Comparison of ENCODE assay signal across 15 cellular contexts in genomic region chr13:31749929-31750328, GRCh38. TPM values are rescaled to one million over a fixed set of nuclear protein-coding genes. Genes with fewer than 3 reads are reported as not detected.
DNase-seq lines count a peak whose midpoint lies in the region; ATAC-seq, FAIRE-seq and TF ChIP-seq lines count a peak whose summit lies in the region.
"Had no signal": no experiment of that assay in that cellular context is flagged by ENCODE, and none has a peak within 500 bp of the region (broad histone marks: within the 10 kb centered on the region; RNA-seq: fewer than 3 reads in every experiment).

No MANE protein-coding gene starts in this region.

- H3K27me3 Mint-ChIP-seq in chondrocyte (ENCODE audit: low read depth) = peaks cover 4% of the 10 kb centered on the region
- H3K27me3 Mint-ChIP-seq in activated T-helper 17 cell treated with anti-CD3 and anti-CD28 coated beads, Interleukin-2, amount 50 U/mL, for 72 hours = peaks cover 16% of the 10 kb centered on the region

- no peak overlapping the region for H3K4me3 ChIP-seq in NB4 (ENCODE audit: low read depth, low read length)

- no peaks in the 10 kb centered on the region for H3K36me3 Mint-ChIP-seq in chondrocyte (ENCODE audit: low read depth)
- no peaks in the 10 kb centered on the region for H3K36me3 Mint-ChIP-seq in activated T-helper 17 cell treated with anti-CD3 and anti-CD28 coated beads, Interleukin-2, amount 50 U/mL, for 72 hours (ENCODE audit: low read depth)
- H3K36me3 Mint-ChIP-seq: activated CD4-positive, alpha-beta memory T cell treated with anti-CD3 and anti-CD28 coated beads for 36 hours; activated naive CD8-positive, alpha-beta T cell had no signal

- FAIRE-seq in GM12892 (lab: Jason Lieb, UNC) = no peak
- FAIRE-seq: D721Med, small intestine had no signal

- TF ChIP-seq POLR2A in NB4 (IDR thresholded peaks at IDR 0.05; ENCODE audit: extremely low read depth, insufficient read length) = no peak
- TF ChIP-seq POLR2A in GM12892 (IDR thresholded peaks at IDR 0.05; ENCODE audit: low read depth, low read length) = no peak

- TF ChIP-seq CTCF in NB4 (IDR thresholded peaks at IDR 0.05; ENCODE audit: low read depth, low read length) (no peak), chondrocyte (IDR thresholded peaks at IDR 0.05) (no peak)

- ATAC-seq in activated T-helper 17 cell treated with anti-CD3 and anti-CD28 coated beads, Interleukin-2, amount 50 U/mL, for 72 hours (replicated peaks) = no peak
- ATAC-seq in GM21528 (IDR thresholded peaks at IDR 0.05; ENCODE audit: low FRiP score, unreplicated experiment) (no peak), HG03280 (IDR thresholded peaks at IDR 0.05; ENCODE audit: unreplicated experiment) (no peak)
- ATAC-seq: effector memory CD8-positive, alpha-beta T cell; T-helper 17 cell had no signal

- DNase-seq in Daoy (ENCODE audit: low read depth) (peak; percentile 75), NB4 (ENCODE audit: low read depth) (peak; percentile 66), chondrocyte (ENCODE audit: low spot score) (no peak), non-pigmented ciliary epithelial cell (ENCODE audit: low read depth) (peak; percentile 80), GM12892 (ENCODE audit: insufficient read length) (no peak)
- DNase-seq: activated CD4-positive, alpha-beta memory T cell treated with anti-CD3 and anti-CD28 coated beads for 36 hours; effector memory CD8-positive, alpha-beta T cell; NCI-H774; small intestine; T-helper 17 cell had no signal

- no peak overlapping the region for H3K4me3 Mint-ChIP-seq in chondrocyte (ENCODE audit: unreplicated experiment)
- no peak overlapping the region for H3K4me3 Mint-ChIP-seq in activated T-helper 17 cell treated with anti-CD3 and anti-CD28 coated beads, Interleukin-2, amount 50 U/mL, for 72 hours
- H3K4me3 Mint-ChIP-seq: activated CD4-positive, alpha-beta memory T cell treated with anti-CD3 and anti-CD28 coated beads for 36 hours; activated naive CD8-positive, alpha-beta T cell; effector memory CD8-positive, alpha-beta T cell; T-helper 17 cell had no signal

- H3K9me3 Mint-ChIP-seq in chondrocyte (ENCODE audit: low read depth) = no peaks in the 10 kb centered on the region
- H3K9me3 Mint-ChIP-seq in activated T-helper 17 cell treated with anti-CD3 and anti-CD28 coated beads, Interleukin-2, amount 50 U/mL, for 72 hours = no peaks in the 10 kb centered on the region
- H3K9me3 Mint-ChIP-seq: activated CD4-positive, alpha-beta memory T cell treated with anti-CD3 and anti-CD28 coated beads for 36 hours; effector memory CD8-positive, alpha-beta T cell had no signal

- peaks cover 13% of the 10 kb centered on the region for H3K4me1 Mint-ChIP-seq in chondrocyte (ENCODE audit: low read depth)
- no peaks in the 10 kb centered on the region for H3K4me1 Mint-ChIP-seq in activated T-helper 17 cell treated with anti-CD3 and anti-CD28 coated beads, Interleukin-2, amount 50 U/mL, for 72 hours

- H3K27ac Mint-ChIP-seq in chondrocyte (ENCODE audit: unreplicated experiment) = peak overlapping the region; percentile 23
- no peak overlapping the region for H3K27ac Mint-ChIP-seq in activated T-helper 17 cell treated with anti-CD3 and anti-CD28 coated beads, Interleukin-2, amount 50 U/mL, for 72 hours
- H3K27ac Mint-ChIP-seq: activated CD4-positive, alpha-beta memory T cell treated with anti-CD3 and anti-CD28 coated beads for 36 hours; activated naive CD8-positive, alpha-beta T cell; effector memory CD8-positive, alpha-beta T cell; T-helper 17 cell had no signal

RNA-seq across cellular contexts. Expression of gene RXFP2, which starts 10.6 kb away (rescaled TPM):
- not detected in 2 replicates for total RNA-seq in Daoy (2014; rRNA removed; shearing (Covaris generic))
- total RNA-seq in chondrocyte = not detected in 3 replicates
- polyA plus RNA-seq in GM12892 (2012; ENCODE audit: missing spikeins) = not detected
- not detected for total RNA-seq in activated T-helper 17 cell treated with anti-CD3 and anti-CD28 coated beads, Interleukin-2, amount 50 U/mL, for 72 hours
- total RNA-seq: activated CD4-positive, alpha-beta memory T cell treated with anti-CD3 and anti-CD28 coated beads for 36 hours; T-helper 17 cell had no signal
- polyA plus RNA-seq: small intestine had no signal

Comparison
In these comparisons a context has a peak if more than half of its experiments do, and no peak if none do; other contexts are left out.
1. DNase-seq: peak in Daoy (single experiment), NB4 (single experiment) and non-pigmented ciliary epithelial cell (single experiment); none in chondrocyte (single experiment) and GM12892 (single experiment).